ENCODE assay signal across 1 cellular context in genomic region chr6:41939848-41940758, GRCh38.
TF ChIP-seq lines count a peak whose summit lies in the region.

No MANE protein-coding gene starts in this region.

TF ChIP-seq in K562, 482 proteins besides CTCF, POLR2A, EP300 and RAD21 (continued from another document):
- 0 out of 2 replicates have a peak, but pooled peaks have one; percentile 28 for TF ChIP-seq USF1 (CRISPR knock-in tag; IDR thresholded peaks at IDR 0.05)
- TF ChIP-seq CBFB (CRISPR knock-in tag; IDR thresholded peaks at IDR 0.05), result peak; percentile 79
- TF ChIP-seq ETV5 (CRISPR knock-in tag; IDR thresholded peaks at IDR 0.05; ENCODE audit: low read depth), result peak; percentile 4; the same call in 1 of the 2 replicates
- 0 out of 2 replicates have a peak, but pooled peaks have one; percentile 8 for TF ChIP-seq PML (IDR thresholded peaks at IDR 0.05; ENCODE audit: low read length)
- TF ChIP-seq DACH1 (IDR thresholded peaks at IDR 0.05; ENCODE audit: partially characterized antibody), result no peak
- TF ChIP-seq, protein P1, sequence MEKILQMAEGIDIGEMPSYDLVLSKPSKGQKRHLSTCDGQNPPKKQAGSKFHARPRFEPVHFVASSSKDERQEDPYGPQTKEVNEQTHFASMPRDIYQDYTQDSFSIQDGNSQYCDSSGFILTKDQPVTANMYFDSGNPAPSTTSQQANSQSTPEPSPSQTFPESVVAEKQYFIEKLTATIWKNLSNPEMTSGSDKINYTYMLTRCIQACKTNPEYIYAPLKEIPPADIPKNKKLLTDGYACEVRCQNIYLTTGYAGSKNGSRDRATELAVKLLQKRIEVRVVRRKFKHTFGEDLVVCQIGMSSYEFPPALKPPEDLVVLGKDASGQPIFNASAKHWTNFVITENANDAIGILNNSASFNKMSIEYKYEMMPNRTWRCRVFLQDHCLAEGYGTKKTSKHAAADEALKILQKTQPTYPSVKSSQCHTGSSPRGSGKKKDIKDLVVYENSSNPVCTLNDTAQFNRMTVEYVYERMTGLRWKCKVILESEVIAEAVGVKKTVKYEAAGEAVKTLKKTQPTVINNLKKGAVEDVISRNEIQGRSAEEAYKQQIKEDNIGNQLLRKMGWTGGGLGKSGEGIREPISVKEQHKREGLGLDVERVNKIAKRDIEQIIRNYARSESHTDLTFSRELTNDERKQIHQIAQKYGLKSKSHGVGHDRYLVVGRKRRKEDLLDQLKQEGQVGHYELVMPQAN (IDR thresholded peaks at IDR 0.05; ENCODE audit: borderline replicate concordance), result peak; percentile 63
- peak in 1 of 2 experiments; percentile 37; a peak in 1 of 4 replicates for TF ChIP-seq MLLT1 (IDR thresholded peaks at IDR 0.05)
- TF ChIP-seq KLF13 (tag; IDR thresholded peaks at IDR 0.05; ENCODE audit: borderline replicate concordance, low read depth), result 0 out of 2 replicates have a peak, but pooled peaks have one; percentile 28
- TF ChIP-seq, protein P2, sequence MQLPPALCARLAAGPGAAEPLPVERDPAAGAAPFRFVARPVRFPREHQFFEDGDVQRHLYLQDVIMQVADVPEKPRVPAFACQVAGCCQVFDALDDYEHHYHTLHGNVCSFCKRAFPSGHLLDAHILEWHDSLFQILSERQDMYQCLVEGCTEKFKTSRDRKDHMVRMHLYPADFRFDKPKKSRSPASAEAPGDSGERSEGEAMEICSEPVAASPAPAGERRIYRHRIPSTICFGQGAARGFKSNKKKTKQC (CRISPR knock-in tag; IDR thresholded peaks at IDR 0.05), result 0 out of 2 replicates have a peak, but pooled peaks have one; percentile 17
- TF ChIP-seq, protein P3, sequence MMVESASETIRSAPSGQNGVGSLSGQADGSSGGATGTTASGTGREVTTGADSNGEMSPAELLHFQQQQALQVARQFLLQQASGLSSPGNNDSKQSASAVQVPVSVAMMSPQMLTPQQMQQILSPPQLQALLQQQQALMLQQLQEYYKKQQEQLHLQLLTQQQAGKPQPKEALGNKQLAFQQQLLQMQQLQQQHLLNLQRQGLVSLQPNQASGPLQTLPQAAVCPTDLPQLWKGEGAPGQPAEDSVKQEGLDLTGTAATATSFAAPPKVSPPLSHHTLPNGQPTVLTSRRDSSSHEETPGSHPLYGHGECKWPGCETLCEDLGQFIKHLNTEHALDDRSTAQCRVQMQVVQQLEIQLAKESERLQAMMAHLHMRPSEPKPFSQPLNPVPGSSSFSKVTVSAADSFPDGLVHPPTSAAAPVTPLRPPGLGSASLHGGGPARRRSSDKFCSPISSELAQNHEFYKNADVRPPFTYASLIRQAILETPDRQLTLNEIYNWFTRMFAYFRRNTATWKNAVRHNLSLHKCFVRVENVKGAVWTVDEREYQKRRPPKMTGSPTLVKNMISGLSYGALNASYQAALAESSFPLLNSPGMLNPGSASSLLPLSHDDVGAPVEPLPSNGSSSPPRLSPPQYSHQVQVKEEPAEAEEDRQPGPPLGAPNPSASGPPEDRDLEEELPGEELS (CRISPR knock-in tag; IDR thresholded peaks at IDR 0.05; ENCODE audit: borderline replicate concordance), result 0 out of 2 replicates have a peak, but pooled peaks have one; percentile 56
- peak; percentile 13 for TF ChIP-seq SAP30 (IDR thresholded peaks at IDR 0.05; ENCODE audit: borderline replicate concordance, insufficient read depth, low read depth, low read length, poor library complexity, severe bottlenecking)
- peak; percentile 18; the same call in 1 of the 2 replicates for TF ChIP-seq NFRKB (IDR thresholded peaks at IDR 0.05; ENCODE audit: low read depth)
- TF ChIP-seq ZFX (CRISPR knock-in tag; IDR thresholded peaks at IDR 0.05), result peak; percentile 2; the same call in 1 of the 2 replicates
- TF ChIP-seq BACH1 (tag; IDR thresholded peaks at IDR 0.05), result peak; percentile 50; the same call in 1 of the 2 replicates
- peak; percentile 41; the same call in 1 of the 2 replicates for TF ChIP-seq SUPT5H (IDR thresholded peaks at IDR 0.05)
- peak; percentile 44; the same call in 1 of the 2 replicates for TF ChIP-seq RB1 (IDR thresholded peaks at IDR 0.05; ENCODE audit: low read depth)
- TF ChIP-seq RHOXF2B (CRISPR knock-in tag; conservative IDR thresholded peaks at IDR 0.05), result 0 out of 2 replicates have a peak, but pooled peaks have one; percentile 13
- TF ChIP-seq LARP7 (IDR thresholded peaks at IDR 0.05), result peak; percentile 21; the same call in 1 of the 2 replicates
- TF ChIP-seq NELFE (IDR thresholded peaks at IDR 0.05; ENCODE audit: insufficient read depth, insufficient read length), result no peak
- peak; percentile 50 for TF ChIP-seq L3MBTL2 (IDR thresholded peaks at IDR 0.05)
- TF ChIP-seq SMAD1 (IDR thresholded peaks at IDR 0.05; ENCODE audit: low read depth, low read length, partially characterized antibody), result peak; percentile 22
- 0 out of 2 replicates have a peak, but pooled peaks have one; percentile 5 for TF ChIP-seq DMBX1 (CRISPR knock-in tag; IDR thresholded peaks at IDR 0.05; ENCODE audit: borderline replicate concordance)
- TF ChIP-seq CREM (IDR thresholded peaks at IDR 0.05; ENCODE audit: low read depth), result peak; percentile 1
- TF ChIP-seq KAT7 (CRISPR knock-in tag; IDR thresholded peaks at IDR 0.05; ENCODE audit: borderline replicate concordance), result no peak
- TF ChIP-seq, protein P4, sequence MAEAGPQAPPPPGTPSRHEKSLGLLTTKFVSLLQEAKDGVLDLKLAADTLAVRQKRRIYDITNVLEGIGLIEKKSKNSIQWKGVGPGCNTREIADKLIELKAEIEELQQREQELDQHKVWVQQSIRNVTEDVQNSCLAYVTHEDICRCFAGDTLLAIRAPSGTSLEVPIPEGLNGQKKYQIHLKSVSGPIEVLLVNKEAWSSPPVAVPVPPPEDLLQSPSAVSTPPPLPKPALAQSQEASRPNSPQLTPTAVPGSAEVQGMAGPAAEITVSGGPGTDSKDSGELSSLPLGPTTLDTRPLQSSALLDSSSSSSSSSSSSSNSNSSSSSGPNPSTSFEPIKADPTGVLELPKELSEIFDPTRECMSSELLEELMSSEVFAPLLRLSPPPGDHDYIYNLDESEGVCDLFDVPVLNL (CRISPR knock-in tag; IDR thresholded peaks at IDR 0.05; ENCODE audit: low read depth), result 0 out of 2 replicates have a peak, but pooled peaks have one; percentile 66
- peak; percentile 9; the same call in 1 of the 2 replicates for TF ChIP-seq SP1 (CRISPR knock-in tag; IDR thresholded peaks at IDR 0.05)
- TF ChIP-seq ZBED1 (IDR thresholded peaks at IDR 0.05), result peak; percentile 35; the same call in 1 of the 2 replicates
- TF ChIP-seq FOXK2 (conservative IDR thresholded peaks at IDR 0.05 in 1 of 2, IDR thresholded peaks at IDR 0.05 in 1 of 2; ENCODE audit: low read depth in 2 of 2), result 0 out of 4 replicates have a peak, but pooled peaks of 1 of the 2 experiments have one; percentile 4
- TF ChIP-seq, protein P5, sequence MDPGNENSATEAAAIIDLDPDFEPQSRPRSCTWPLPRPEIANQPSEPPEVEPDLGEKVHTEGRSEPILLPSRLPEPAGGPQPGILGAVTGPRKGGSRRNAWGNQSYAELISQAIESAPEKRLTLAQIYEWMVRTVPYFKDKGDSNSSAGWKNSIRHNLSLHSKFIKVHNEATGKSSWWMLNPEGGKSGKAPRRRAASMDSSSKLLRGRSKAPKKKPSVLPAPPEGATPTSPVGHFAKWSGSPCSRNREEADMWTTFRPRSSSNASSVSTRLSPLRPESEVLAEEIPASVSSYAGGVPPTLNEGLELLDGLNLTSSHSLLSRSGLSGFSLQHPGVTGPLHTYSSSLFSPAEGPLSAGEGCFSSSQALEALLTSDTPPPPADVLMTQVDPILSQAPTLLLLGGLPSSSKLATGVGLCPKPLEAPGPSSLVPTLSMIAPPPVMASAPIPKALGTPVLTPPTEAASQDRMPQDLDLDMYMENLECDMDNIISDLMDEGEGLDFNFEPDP (CRISPR knock-in tag; IDR thresholded peaks at IDR 0.05), result no peak
- peak; percentile 51; the same call in 1 of the 2 replicates for TF ChIP-seq ZSCAN29 (IDR thresholded peaks at IDR 0.05)
- TF ChIP-seq BHLHE40 (IDR thresholded peaks at IDR 0.05; ENCODE audit: low read length), result peak; percentile 5; the same call in 1 of the 2 replicates
- TF ChIP-seq E2F1 (CRISPR knock-in tag; IDR thresholded peaks at IDR 0.05), result no peak
- peak; percentile 31; the same call in 1 of the 2 replicates for TF ChIP-seq ZNF316 (IDR thresholded peaks at IDR 0.05)
- no peak for TF ChIP-seq SOX6 (IDR thresholded peaks at IDR 0.05)
- TF ChIP-seq, protein P6, sequence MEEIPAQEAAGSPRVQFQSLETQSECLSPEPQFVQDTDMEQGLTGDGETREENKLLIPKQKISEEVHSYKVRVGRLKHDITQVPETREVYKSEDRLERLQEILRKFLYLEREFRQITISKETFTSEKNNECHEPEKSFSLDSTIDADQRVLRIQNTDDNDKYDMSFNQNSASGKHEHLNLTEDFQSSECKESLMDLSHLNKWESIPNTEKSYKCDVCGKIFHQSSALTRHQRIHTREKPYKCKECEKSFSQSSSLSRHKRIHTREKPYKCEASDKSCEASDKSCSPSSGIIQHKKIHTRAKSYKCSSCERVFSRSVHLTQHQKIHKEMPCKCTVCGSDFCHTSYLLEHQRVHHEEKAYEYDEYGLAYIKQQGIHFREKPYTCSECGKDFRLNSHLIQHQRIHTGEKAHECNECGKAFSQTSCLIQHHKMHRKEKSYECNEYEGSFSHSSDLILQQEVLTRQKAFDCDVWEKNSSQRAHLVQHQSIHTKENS (CRISPR knock-in tag; IDR thresholded peaks at IDR 0.05), result no peak
- no peak for TF ChIP-seq SMAD4 (CRISPR knock-in tag; conservative IDR thresholded peaks at IDR 0.05)
- TF ChIP-seq CHCHD3 (CRISPR knock-in tag; IDR thresholded peaks at IDR 0.05), result 0 out of 2 replicates have a peak, but pooled peaks have one; percentile 55
- TF ChIP-seq ZNF445 (CRISPR knock-in tag; IDR thresholded peaks at IDR 0.05; ENCODE audit: low read depth), result no peak
- TF ChIP-seq TAF7 (tag; IDR thresholded peaks at IDR 0.05), result no peak
- peak; percentile 20; the same call in 1 of the 2 replicates for TF ChIP-seq ZNF121 (CRISPR knock-in tag; conservative IDR thresholded peaks at IDR 0.05)
- TF ChIP-seq MEIS2 (IDR thresholded peaks at IDR 0.05; ENCODE audit: partially characterized antibody), result no peak
- TF ChIP-seq CTBP1 (IDR thresholded peaks at IDR 0.05; ENCODE audit: borderline replicate concordance), result peak; percentile 41; the same call in 1 of the 2 replicates
- peak; percentile 3; the same call in 1 of the 2 replicates for TF ChIP-seq MBD2 (IDR thresholded peaks at IDR 0.05; ENCODE audit: borderline replicate concordance, low read depth)
- TF ChIP-seq ELF2 (CRISPR knock-in tag; IDR thresholded peaks at IDR 0.05), result peak; percentile 9; the same call in 1 of the 2 replicates
- TF ChIP-seq RBBP5 (IDR thresholded peaks at IDR 0.05; ENCODE audit: borderline replicate concordance, insufficient read depth, low read length, poor library complexity, severe bottlenecking), result peak; percentile 27
- TF ChIP-seq HMBOX1 (IDR thresholded peaks at IDR 0.05), result peak; percentile 75
